ENCODE assay signal across 19 cellular contexts in genomic region chr12:102885043-102885932, GRCh38. TPM values are rescaled to one million over a fixed set of nuclear protein-coding genes. Genes with fewer than 3 reads are reported as not detected.
A peak's percentile ranks its signal among the peaks of the same experiment; 100 is the strongest.
DNase-seq lines count a peak whose midpoint lies in the region; ATAC-seq and TF ChIP-seq lines count a peak whose summit lies in the region.
"Had no signal": no experiment of that assay in that cellular context is flagged by ENCODE, and none has a peak within 500 bp of the region (broad histone marks: within the 10 kb centered on the region; RNA-seq: fewer than 3 reads in every experiment).

No MANE protein-coding gene starts in this region.

- H3K4me3 Mint-ChIP-seq in nephron progenitor cell, result no peak overlapping the region
- peak overlapping the region; percentile 59 for H3K4me3 Mint-ChIP-seq in type B pancreatic cell
- H3K4me3 Mint-ChIP-seq: CD8-positive, alpha-beta memory T cell had no signal

- H3K4me1 Mint-ChIP-seq in nephron progenitor cell, result no peaks in the 10 kb centered on the region
- H3K4me1 Mint-ChIP-seq in type B pancreatic cell (ENCODE audit: unreplicated experiment), result peaks cover 4% of the 10 kb centered on the region
- H3K4me1 Mint-ChIP-seq: CD8-positive, alpha-beta memory T cell had no signal

- no peaks in the 10 kb centered on the region for H3K27me3 ChIP-seq in brain microvascular endothelial cell (replicated peaks)
- H3K27me3 ChIP-seq: BLaER1 treated with 17β-estradiol and CSF1 and Interleukin-3, amounts not matched to agents 10 nM and 100 nM had no signal

- H3K36me3 ChIP-seq in brain microvascular endothelial cell (replicated peaks), result no peaks in the 10 kb centered on the region
- H3K36me3 ChIP-seq: BLaER1 treated with 17β-estradiol and CSF1 and Interleukin-3, amounts not matched to agents 10 nM and 100 nM had no signal

- peaks cover 24% of the 10 kb centered on the region for H3K27me3 Mint-ChIP-seq in nephron progenitor cell (ENCODE audit: low read depth, poor library complexity)
- peaks cover 31% of the 10 kb centered on the region for H3K27me3 Mint-ChIP-seq in type B pancreatic cell

- H3K36me3 Mint-ChIP-seq in nephron progenitor cell (ENCODE audit: low read depth) (no peaks in the 10 kb centered on the region), type B pancreatic cell (no peaks in the 10 kb centered on the region)
- H3K36me3 Mint-ChIP-seq: CD8-positive, alpha-beta memory T cell had no signal

- no peak overlapping the region for H3K27ac Mint-ChIP-seq in nephron progenitor cell
- H3K27ac Mint-ChIP-seq in type B pancreatic cell, result no peak overlapping the region
- H3K27ac Mint-ChIP-seq: CD8-positive, alpha-beta memory T cell had no signal

- no peak overlapping the region for H3K27ac ChIP-seq in brain microvascular endothelial cell
- H3K27ac ChIP-seq: BLaER1 treated with 17β-estradiol and CSF1 and Interleukin-3, amounts not matched to agents 10 nM and 100 nM; PC-9; RWPE1 had no signal

- H3K4me3 ChIP-seq in brain microvascular endothelial cell (ENCODE audit: low read depth, low read length), result no peak overlapping the region
- H3K4me3 ChIP-seq: BLaER1 treated with 17β-estradiol and CSF1 and Interleukin-3, amounts not matched to agents 10 nM and 100 nM; PC-9 had no signal

- no peak for ATAC-seq in omental fat pad (ENCODE audit: low FRiP score)
- ATAC-seq: SK-N-SH treated with all-trans-retinoic acid at 6 μM for 48 hours had no signal

- in situ Hi-C loops in brain microvascular endothelial cell (cut with HindIII; ENCODE audit: low pct_ligation_motif_present, low sequenced_read_pairs), result no loop called here

- H3K9me3 Mint-ChIP-seq in nephron progenitor cell (no peaks in the 10 kb centered on the region), type B pancreatic cell (no peaks in the 10 kb centered on the region)
- H3K9me3 Mint-ChIP-seq: CD8-positive, alpha-beta memory T cell had no signal

- DNase-seq in HuH-7 (ENCODE audit: low spot score) (peak; percentile 69), islet precursor cell (peak; percentile 59), nephron progenitor cell (peak; percentile 22), type B pancreatic cell (ENCODE audit: extremely low spot score, unreplicated experiment) (no peak), omental fat pad (ENCODE audit: low spot score) (no peak), occipital lobe (lab: John Stamatoyannopoulos, UW) (no peak), brain microvascular endothelial cell (no peak)
- DNase-seq: CD8-positive, alpha-beta memory T cell; DMS79; KG1; NCI-H1417; NCI-H1930; NCI-H226; NCI-H524; PC-9; SIG-M5 had no signal

- TF ChIP-seq CTCF in nephron progenitor cell (IDR thresholded peaks at IDR 0.05) (no peak), type B pancreatic cell (conservative IDR thresholded peaks at IDR 0.05) (no peak), omental fat pad (IDR thresholded peaks at IDR 0.05) (no peak), brain microvascular endothelial cell (IDR thresholded peaks at IDR 0.05; ENCODE audit: low read depth, low read length, missing control alignments) (no peak)

RNA-seq across cellular contexts. Expression of gene PAH, which starts 31.8 kb away (rescaled TPM):
- 5.8 and 13.3 TPM in 2 replicates for total RNA-seq in type B pancreatic cell (ENCODE audit: low replicate concordance)
- under 1 TPM in 1 of 4 donors, not detected in 3; 0.74 TPM for total RNA-seq in omental fat pad
- total RNA-seq in occipital lobe, result 0.16 TPM
- total RNA-seq: PC-9 had no signal

Comparison
In these comparisons a context has a peak if more than half of its experiments do, and no peak if none do; other contexts are left out.
1. DNase-seq: peak in HuH-7 (single experiment), islet precursor cell (single experiment) and nephron progenitor cell (single experiment); none in type B pancreatic cell (single experiment), omental fat pad (single experiment), occipital lobe (single experiment) and brain microvascular endothelial cell (single experiment).